ENCODE assay signal across 14 cellular contexts in genomic region chr4:86974481-86975050, GRCh38. TPM values are rescaled to one million over a fixed set of nuclear protein-coding genes. Genes with fewer than 3 reads are reported as not detected.
DNase-seq lines count a peak whose midpoint lies in the region; ATAC-seq and TF ChIP-seq lines count a peak whose summit lies in the region.
"Had no signal": no experiment of that assay in that cellular context is flagged by ENCODE, and none has a peak within 500 bp of the region (broad histone marks: within the 10 kb centered on the region; RNA-seq: fewer than 3 reads in every experiment).

No MANE protein-coding gene starts in this region.

- peaks cover 89 to 100% (median 93%) of the 10 kb centered on the region in 10 experiments for H3K4me1 ChIP-seq in BLaER1 treated with 17β-estradiol and CSF1 and Interleukin-3, amounts not matched to agents 10 nM and 100 nM
- H3K4me1 ChIP-seq in HEK293 (ENCODE audit: control insufficient read depth, insufficient read depth, low read length) (no peaks in the 10 kb centered on the region; the same call in 1 of the 2 replicates), esophagus squamous epithelium (peaks cover 33 to 100% (median 43%) of the 10 kb centered on the region in 3 donors)

- CTCF ChIA-PET in HEK293 (lab: Yijun Ruan, JAX) (interaction anchor here (0.6 kb wide), 1 partner anchor 736 kb away, joined by 3 read pairs; no protein-coding TSS in a partner anchor), T-cell (lab: Charles Lee) (interaction anchor here in 1 of 2 donors (0.8 kb wide), 1 partner anchor 52 kb away, joined by 10 read pairs; no protein-coding TSS in a partner anchor)

- no peak overlapping the region for H3K4me3 Mint-ChIP-seq in T-cell
- H3K4me3 Mint-ChIP-seq: activated T-cell treated with anti-CD3 and anti-CD28 coated beads, Interleukin-2, amount 50 U/mL, for 4 hours; CD4-positive, CD25-positive, alpha-beta regulatory T cell had no signal

- H3K36me3 Mint-ChIP-seq in T-cell: peaks cover 9% of the 10 kb centered on the region
- H3K36me3 Mint-ChIP-seq: CD4-positive, CD25-positive, alpha-beta regulatory T cell had no signal

- no peaks in the 10 kb centered on the region for H3K9me3 ChIP-seq in BLaER1 treated with 17β-estradiol and CSF1 and Interleukin-3, amounts not matched to agents 10 nM and 100 nM (replicated peaks in 1 of 11)
- H3K9me3 ChIP-seq in HEK293 (ENCODE audit: control insufficient read depth, insufficient read depth, low read depth, low read length): no peaks in the 10 kb centered on the region
- no peaks in the 10 kb centered on the region for H3K9me3 ChIP-seq in esophagus squamous epithelium

- no peaks in the 10 kb centered on the region for H3K27me3 ChIP-seq in BLaER1 treated with 17β-estradiol and CSF1 and Interleukin-3, amounts not matched to agents 10 nM and 100 nM
- H3K27me3 ChIP-seq in esophagus squamous epithelium: no peaks in the 10 kb centered on the region

- H4K20me1 ChIP-seq in BLaER1 treated with 17β-estradiol and CSF1 and Interleukin-3, amounts not matched to agents 10 nM and 100 nM: peaks cover 0 to 67% (median 0%) of the 10 kb centered on the region in 11 experiments; a peak in 4 of 22 replicates

- H3K36me3 ChIP-seq in BLaER1 treated with 17β-estradiol and CSF1 and Interleukin-3, amounts not matched to agents 10 nM and 100 nM: peaks cover 4 to 61% (median 31%) of the 10 kb centered on the region in 11 experiments; a peak in 17 of 22 replicates
- no peaks in the 10 kb centered on the region for H3K36me3 ChIP-seq in HEK293 (ENCODE audit: control insufficient read depth in 2 of 2, insufficient read depth in 1 of 2, low read length in 2 of 2)
- no peaks in the 10 kb centered on the region for H3K36me3 ChIP-seq in esophagus squamous epithelium

- peak overlapping the region in 10 of 11 experiments; percentile 12 to 80 (median 74); a peak in 20 of 22 replicates for H3K27ac ChIP-seq in BLaER1 treated with 17β-estradiol and CSF1 and Interleukin-3, amounts not matched to agents 10 nM and 100 nM
- no peak overlapping the region for H3K27ac ChIP-seq in HEK293 (ENCODE audit: extremely low read depth, low read depth, low read length)
- H3K27ac ChIP-seq in esophagus squamous epithelium: peak overlapping the region in 3 of 4 donors; percentile 47 to 89 (median 82)
- H3K27ac ChIP-seq: epithelial cell of prostate, RWPE1 had no signal

- H3K9ac ChIP-seq in BLaER1 treated with 17β-estradiol and CSF1 and Interleukin-3, amounts not matched to agents 10 nM and 100 nM: peak overlapping the region; percentile 20 to 59 (median 39); a peak in 12 of 22 replicates

- H3K4me1 Mint-ChIP-seq in T-cell: peaks cover 63 to 74% (median 70%) of the 10 kb centered on the region in 3 donors

- WGBS in esophagus squamous epithelium, 2 donors: 37 to 66% methylated on average over 8 of the region's 8 CpGs

- TF ChIP-seq POLR2A in esophagus squamous epithelium (IDR thresholded peaks at IDR 0.05): no peak

- H3K27ac Mint-ChIP-seq in T-cell: peak overlapping the region in 1 of 2 donors; percentile 9

- TF ChIP-seq CTCF in HEK293 (tag by site-specific recombination; IDR thresholded peaks at IDR 0.05): no peak
- no peak for TF ChIP-seq CTCF in esophagus squamous epithelium (IDR thresholded peaks at IDR 0.05)
- TF ChIP-seq CTCF in foreskin fibroblast (IDR thresholded peaks at IDR 0.05; ENCODE audit: low read depth, low read length): no peak

- peak overlapping the region; percentile 56 to 87 (median 74) for H3K4me2 ChIP-seq in BLaER1 treated with 17β-estradiol and CSF1 and Interleukin-3, amounts not matched to agents 10 nM and 100 nM

- no peak for ATAC-seq in T-cell (replicated peaks in 1 of 4)

- intact Hi-C loops in esophagus squamous epithelium (cut with DNase I): no loop called here

- DNase-seq in SKM-1 treated with dmso at 0.1 percent for 144 hours (lab: John Stamatoyannopoulos, UW; ENCODE audit: unreplicated experiment) (peak; percentile 55), esophagus squamous epithelium (lab: John Stamatoyannopoulos, UW) (no peak), foreskin fibroblast (no peak), COLO829 (ENCODE audit: low spot score) (no peak), LoVo (ENCODE audit: low spot score) (no peak), T-cell (no peak)
- DNase-seq: activated T-cell treated with anti-CD3 and anti-CD28 coated beads, Interleukin-2, amount 50 U/mL, for 4 hours; naive B cell; NCI-H446 had no signal

- POLR2A ChIA-PET in HEK293 (lab: Yijun Ruan, JAX) (no interaction called here), T-cell (lab: Charles Lee) (no interaction called here)

- 0 out of 20 replicates have a peak overlapping the region, but pooled peaks of 1 of the 10 experiments have one; percentile 20 for H3K4me3 ChIP-seq in BLaER1 treated with 17β-estradiol and CSF1 and Interleukin-3, amounts not matched to agents 10 nM and 100 nM
- H3K4me3 ChIP-seq in HEK293 (ENCODE audit: low read depth, low read length): no peak overlapping the region
- no peak overlapping the region for H3K4me3 ChIP-seq in esophagus squamous epithelium
- H3K4me3 ChIP-seq in foreskin fibroblast (ENCODE audit: low read depth in 1 of 2, low read length in 2 of 2): no peak overlapping the region

- H3K27me3 Mint-ChIP-seq in T-cell: no peaks in the 10 kb centered on the region
- H3K27me3 Mint-ChIP-seq: CD4-positive, CD25-positive, alpha-beta regulatory T cell; naive B cell had no signal

- H3K9me3 Mint-ChIP-seq in T-cell: no peaks in the 10 kb centered on the region
- H3K9me3 Mint-ChIP-seq: activated T-cell treated with anti-CD3 and anti-CD28 coated beads, Interleukin-2, amount 50 U/mL, for 4 hours; CD4-positive, CD25-positive, alpha-beta regulatory T cell; naive B cell had no signal

TF ChIP-seq in HEK293, 187 proteins besides CTCF, POLR2A, EP300 and RAD21:
- TF ChIP-seq, protein P1, sequence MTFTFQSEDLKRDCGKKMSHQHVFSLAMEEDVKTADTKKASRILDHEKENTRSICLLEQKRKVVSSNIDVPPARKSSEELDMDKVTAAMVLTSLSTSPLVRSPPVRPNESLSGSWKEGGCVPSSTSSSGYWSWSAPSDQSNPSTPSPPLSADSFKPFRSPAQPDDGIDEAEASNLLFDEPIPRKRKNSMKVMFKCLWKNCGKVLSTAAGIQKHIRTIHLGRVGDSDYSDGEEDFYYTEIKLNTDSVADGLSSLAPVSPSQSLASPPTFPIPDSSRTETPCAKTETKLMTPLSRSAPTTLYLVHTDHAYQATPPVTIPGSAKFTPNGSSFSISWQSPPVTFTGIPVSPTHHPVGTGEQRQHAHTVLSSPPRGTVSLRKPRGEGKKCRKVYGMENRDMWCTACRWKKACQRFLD (tag by site-specific recombination; IDR thresholded peaks at IDR 0.05): no peak
- TF ChIP-seq PRDM6 (tag by site-specific recombination; IDR thresholded peaks at IDR 0.05) (0 out of 2 replicates have a peak, but pooled peaks have one; percentile 46), ZNF510 (tag by site-specific recombination; IDR thresholded peaks at IDR 0.05; ENCODE audit: insufficient replicate concordance) (no peak), GLI2 (tag by site-specific recombination; IDR thresholded peaks at IDR 0.05; ENCODE audit: borderline replicate concordance, low read depth) (no peak)

RNA-seq across cellular contexts. Expression of gene AFF1, which starts 39.8 kb away (rescaled TPM):
- 10 to 100 TPM; 22.9 to 47.1 (median 34.0) TPM for total RNA-seq in esophagus squamous epithelium
- total RNA-seq in T-cell: 100 to 1,000 TPM in 2 of 5 donors, 10 to 100 TPM in 3; 65.3 to 112 (median 93.4) TPM
